12 cellular contexts compared by ENCODE assay signal in the genomic region with DNA sequence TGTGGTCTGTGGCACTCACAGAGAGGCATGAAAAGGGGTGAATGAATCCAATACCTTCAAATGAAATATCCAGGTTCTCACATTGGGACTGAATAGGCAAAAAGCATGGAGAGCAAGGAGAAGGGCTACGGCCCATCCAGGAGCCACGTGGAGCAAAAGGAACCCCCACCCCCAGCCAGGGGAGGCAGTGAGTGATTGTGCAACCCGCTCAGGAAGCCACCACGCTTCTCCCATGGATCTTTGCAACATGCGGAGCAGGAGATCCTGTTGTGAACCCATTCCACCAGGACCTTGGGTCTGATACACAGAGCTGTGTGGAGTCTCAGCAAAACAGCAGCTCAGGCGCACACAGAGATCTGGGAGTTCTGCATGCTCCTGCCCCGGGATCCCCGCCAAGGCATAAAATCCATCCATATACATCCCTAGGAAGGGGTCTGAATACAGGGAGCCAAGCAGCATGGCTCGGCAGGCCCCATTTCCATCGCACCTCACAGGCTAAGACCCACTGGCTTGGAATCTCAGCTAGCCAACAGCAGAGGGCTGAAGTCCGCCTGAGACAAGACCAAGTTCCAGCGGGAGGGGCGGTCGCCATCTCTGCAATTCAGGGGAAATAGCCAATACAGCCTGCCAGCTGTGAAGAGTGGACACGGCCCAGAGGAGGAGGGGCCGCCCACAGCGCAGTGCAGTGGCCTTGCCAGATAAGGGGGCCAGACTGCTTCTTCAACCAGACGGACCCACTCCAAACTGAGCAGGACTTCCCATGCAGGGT.
DNase-seq lines count a peak whose midpoint lies in the region; ATAC-seq, FAIRE-seq and TF ChIP-seq lines count a peak whose summit lies in the region.
"Had no signal": no experiment of that assay in that cellular context is flagged by ENCODE, and none has a peak within 500 bp of the region (broad histone marks: within the 10 kb centered on the region; RNA-seq: fewer than 3 reads in every experiment).

No MANE protein-coding gene starts in this region.

- peaks cover 40% of the 10 kb centered on the region for H3K36me3 Mint-ChIP-seq in activated CD8-positive, alpha-beta T cell treated with anti-CD3 and anti-CD28 coated beads for 36 hours (ENCODE audit: low read depth)
- H3K36me3 Mint-ChIP-seq in activated CD8-positive, alpha-beta T cell treated with anti-CD3 and anti-CD28 coated beads, Interleukin-2, amount 10 ng/mL, durations not matched to agents 7 days and 5 days (ENCODE audit: low read depth): peaks cover 45% of the 10 kb centered on the region
- peaks cover 9% of the 10 kb centered on the region for H3K36me3 Mint-ChIP-seq in central memory CD8-positive, alpha-beta T cell (ENCODE audit: insufficient read depth)

- peaks cover 14% of the 10 kb centered on the region for H3K9me3 Mint-ChIP-seq in activated CD8-positive, alpha-beta T cell treated with anti-CD3 and anti-CD28 coated beads for 36 hours
- H3K9me3 Mint-ChIP-seq in activated CD8-positive, alpha-beta T cell treated with anti-CD3 and anti-CD28 coated beads, Interleukin-2, amount 10 ng/mL, durations not matched to agents 7 days and 5 days (ENCODE audit: insufficient read depth): peaks cover 15% of the 10 kb centered on the region
- H3K9me3 Mint-ChIP-seq in central memory CD8-positive, alpha-beta T cell: no peaks in the 10 kb centered on the region

- no peaks in the 10 kb centered on the region for H3K4me1 ChIP-seq in kidney (ENCODE audit: control insufficient read depth in 1 of 2, insufficient read depth in 1 of 2, low read depth in 1 of 2, low read length in 2 of 2)
- no peaks in the 10 kb centered on the region for H3K4me1 ChIP-seq in spleen
- H3K4me1 ChIP-seq: A549, upper lobe of left lung had no signal

- intact Hi-C loops in activated CD8-positive, alpha-beta T cell treated with anti-CD3 and anti-CD28 coated beads for 36 hours (cut with micrococcal nuclease): no loop called here
- intact Hi-C loops in kidney (cut with DNase I) (no loop called here), spleen (cut with DNase I; ENCODE audit: low total_unique reads) (no loop called here)

- no peaks in the 10 kb centered on the region for H3K27me3 Mint-ChIP-seq in activated CD8-positive, alpha-beta T cell treated with anti-CD3 and anti-CD28 coated beads for 36 hours
- H3K27me3 Mint-ChIP-seq in activated CD8-positive, alpha-beta T cell treated with anti-CD3 and anti-CD28 coated beads, Interleukin-2, amount 10 ng/mL, durations not matched to agents 7 days and 5 days (ENCODE audit: low read depth): no peaks in the 10 kb centered on the region
- no peaks in the 10 kb centered on the region for H3K27me3 Mint-ChIP-seq in central memory CD8-positive, alpha-beta T cell

- no peak overlapping the region for H3K9ac ChIP-seq in kidney (ENCODE audit: low read length in 2 of 2)

- TF ChIP-seq CTCF in activated CD8-positive, alpha-beta T cell treated with anti-CD3 and anti-CD28 coated beads for 36 hours (IDR thresholded peaks at IDR 0.05): no peak
- no peak for TF ChIP-seq CTCF in kidney (IDR thresholded peaks at IDR 0.05; ENCODE audit: borderline replicate concordance, extremely low read depth, insufficient read depth)
- TF ChIP-seq CTCF in spleen (IDR thresholded peaks at IDR 0.05 in 8 of 11, conservative IDR thresholded peaks at IDR 0.05 in 3 of 11): no peak

- H3K4me3 ChIP-seq in kidney (ENCODE audit: low read length in 2 of 2): no peak overlapping the region
- H3K4me3 ChIP-seq in spleen: no peak overlapping the region
- H3K4me3 ChIP-seq: A549, upper lobe of left lung had no signal

- H3K4me1 Mint-ChIP-seq in activated CD8-positive, alpha-beta T cell treated with anti-CD3 and anti-CD28 coated beads for 36 hours (ENCODE audit: low read depth): peaks cover 15% of the 10 kb centered on the region
- H3K4me1 Mint-ChIP-seq in activated CD8-positive, alpha-beta T cell treated with anti-CD3 and anti-CD28 coated beads, Interleukin-2, amount 10 ng/mL, durations not matched to agents 7 days and 5 days (ENCODE audit: low read depth): no peaks in the 10 kb centered on the region
- H3K4me1 Mint-ChIP-seq in central memory CD8-positive, alpha-beta T cell: peaks cover 28% of the 10 kb centered on the region

- no peaks in the 10 kb centered on the region for H3K9me3 ChIP-seq in kidney (ENCODE audit: control insufficient read depth in 1 of 2, low read length in 2 of 2)
- peaks cover 0 to 24% (median 18%) of the 10 kb centered on the region in 8 donors for H3K9me3 ChIP-seq in spleen

- no peak for FAIRE-seq in kidney (lab: Jason Lieb, UNC)
- FAIRE-seq: A549 had no signal

- POLR2A ChIA-PET in activated CD8-positive, alpha-beta T cell treated with anti-CD3 and anti-CD28 coated beads for 36 hours (lab: Charles Lee): no interaction called here
- POLR2A ChIA-PET in activated CD8-positive, alpha-beta T cell treated with anti-CD3 and anti-CD28 coated beads, Interleukin-2, amount 10 ng/mL, durations not matched to agents 7 days and 5 days (lab: Charles Lee): interaction anchor here (0.5 kb wide), 1 partner anchor 73 kb away, joined by 5 read pairs; no protein-coding TSS in a partner anchor

- no peak for DNase-seq in activated CD8-positive, alpha-beta T cell treated with anti-CD3 and anti-CD28 coated beads for 36 hours
- DNase-seq in activated CD8-positive, alpha-beta T cell treated with anti-CD3 and anti-CD28 coated beads, Interleukin-2, amount 10 ng/mL, durations not matched to agents 7 days and 5 days: no peak
- no peak for DNase-seq in central memory CD8-positive, alpha-beta T cell (ENCODE audit: low spot score in 2 of 2)
- DNase-seq in kidney (peak; percentile 78), spleen (peak; percentile 61), RPMI8226 (no peak), NCI-H1436 treated with DMSO at 0.1 percent for 48 hours (lab: John Stamatoyannopoulos, UW) (no peak)
- DNase-seq: NCI-H1436, NCI-H82 had no signal

- ATAC-seq in activated CD8-positive, alpha-beta T cell treated with anti-CD3 and anti-CD28 coated beads for 36 hours: no peak
- no peak for ATAC-seq in activated CD8-positive, alpha-beta T cell treated with anti-CD3 and anti-CD28 coated beads, Interleukin-2, amount 10 ng/mL, durations not matched to agents 7 days and 5 days
- ATAC-seq in central memory CD8-positive, alpha-beta T cell (replicated peaks; ENCODE audit: extremely low read depth, poor library complexity, severe bottlenecking): no peak
- no peak for ATAC-seq in GM21529 (IDR thresholded peaks at IDR 0.05; ENCODE audit: unreplicated experiment)
- ATAC-seq: A549 had no signal

- peak overlapping the region; percentile 68 for H3K27ac Mint-ChIP-seq in activated CD8-positive, alpha-beta T cell treated with anti-CD3 and anti-CD28 coated beads for 36 hours
- no peak overlapping the region for H3K27ac Mint-ChIP-seq in activated CD8-positive, alpha-beta T cell treated with anti-CD3 and anti-CD28 coated beads, Interleukin-2, amount 10 ng/mL, durations not matched to agents 7 days and 5 days
- H3K27ac Mint-ChIP-seq in central memory CD8-positive, alpha-beta T cell (ENCODE audit: low read depth): peak overlapping the region; percentile 65

- H3K36me3 ChIP-seq in kidney (ENCODE audit: control insufficient read depth in 1 of 2, insufficient read depth in 2 of 2, low read length in 2 of 2) (no peaks in the 10 kb centered on the region), spleen (peaks cover 0 to 16% (median 2%) of the 10 kb centered on the region in 6 donors)

- WGBS in spleen, 5 donors: 72 to 87% (median 78%) methylated on average over 5 to 18 of the region's 18 CpGs

- no peak for TF ChIP-seq POLR2A in spleen (IDR thresholded peaks at IDR 0.05)

- no peak overlapping the region for H3K4me3 Mint-ChIP-seq in activated CD8-positive, alpha-beta T cell treated with anti-CD3 and anti-CD28 coated beads for 36 hours
- H3K4me3 Mint-ChIP-seq in activated CD8-positive, alpha-beta T cell treated with anti-CD3 and anti-CD28 coated beads, Interleukin-2, amount 10 ng/mL, durations not matched to agents 7 days and 5 days: no peak overlapping the region
- no peak overlapping the region for H3K4me3 Mint-ChIP-seq in central memory CD8-positive, alpha-beta T cell

- CTCF ChIA-PET in activated CD8-positive, alpha-beta T cell treated with anti-CD3 and anti-CD28 coated beads for 36 hours (lab: Charles Lee): no interaction called here
- CTCF ChIA-PET in activated CD8-positive, alpha-beta T cell treated with anti-CD3 and anti-CD28 coated beads, Interleukin-2, amount 10 ng/mL, durations not matched to agents 7 days and 5 days (lab: Charles Lee): no interaction called here

- H3K27ac ChIP-seq in kidney (ENCODE audit: low read depth in 2 of 2, low read length in 2 of 2): no peak overlapping the region
- no peak overlapping the region for H3K27ac ChIP-seq in spleen
- H3K27ac ChIP-seq: A549, upper lobe of left lung had no signal

- no peaks in the 10 kb centered on the region for H3K27me3 ChIP-seq in spleen (replicated peaks in 1 of 7)
- H3K27me3 ChIP-seq: upper lobe of left lung had no signal

Comparison
In these comparisons a context has a peak if more than half of its experiments do, and no peak if none do; other contexts are left out.
1. DNase-seq: peak in kidney (single experiment) and spleen (single experiment); none in activated CD8-positive, alpha-beta T cell treated with anti-CD3 and anti-CD28 coated beads for 36 hours (single experiment), activated CD8-positive, alpha-beta T cell treated with anti-CD3 and anti-CD28 coated beads, Interleukin-2, amount 10 ng/mL, durations not matched to agents 7 days and 5 days (single experiment), central memory CD8-positive, alpha-beta T cell (0 of 2), RPMI8226 (single experiment) and NCI-H1436 treated with DMSO at 0.1 percent for 48 hours (single experiment).